In the genomic region with DNA sequence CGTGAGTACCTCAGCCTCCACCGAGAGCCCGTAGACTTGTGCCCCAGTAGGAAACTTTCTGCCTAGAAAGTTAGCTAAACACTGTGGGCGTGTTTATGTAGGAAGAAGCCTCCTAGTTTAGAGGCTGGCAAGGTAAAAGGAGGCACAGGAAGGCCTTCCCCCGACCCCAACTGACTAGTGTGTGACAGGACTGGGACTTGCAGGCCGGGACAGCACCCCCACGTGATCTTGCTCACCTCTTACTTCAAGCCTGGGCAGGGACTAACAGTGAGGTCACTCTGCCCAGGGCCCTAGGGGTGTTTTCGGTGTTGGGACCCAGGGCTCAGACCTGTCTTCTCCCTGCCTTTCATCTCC, we compare ENCODE assay signal across 1 cellular context.
TF ChIP-seq lines count a peak whose summit lies in the region.

No MANE protein-coding gene starts in this region.

TF ChIP-seq in K562, 482 proteins besides CTCF, POLR2A, EP300 and RAD21 (continued from another document):
- TF ChIP-seq, protein P1, sequence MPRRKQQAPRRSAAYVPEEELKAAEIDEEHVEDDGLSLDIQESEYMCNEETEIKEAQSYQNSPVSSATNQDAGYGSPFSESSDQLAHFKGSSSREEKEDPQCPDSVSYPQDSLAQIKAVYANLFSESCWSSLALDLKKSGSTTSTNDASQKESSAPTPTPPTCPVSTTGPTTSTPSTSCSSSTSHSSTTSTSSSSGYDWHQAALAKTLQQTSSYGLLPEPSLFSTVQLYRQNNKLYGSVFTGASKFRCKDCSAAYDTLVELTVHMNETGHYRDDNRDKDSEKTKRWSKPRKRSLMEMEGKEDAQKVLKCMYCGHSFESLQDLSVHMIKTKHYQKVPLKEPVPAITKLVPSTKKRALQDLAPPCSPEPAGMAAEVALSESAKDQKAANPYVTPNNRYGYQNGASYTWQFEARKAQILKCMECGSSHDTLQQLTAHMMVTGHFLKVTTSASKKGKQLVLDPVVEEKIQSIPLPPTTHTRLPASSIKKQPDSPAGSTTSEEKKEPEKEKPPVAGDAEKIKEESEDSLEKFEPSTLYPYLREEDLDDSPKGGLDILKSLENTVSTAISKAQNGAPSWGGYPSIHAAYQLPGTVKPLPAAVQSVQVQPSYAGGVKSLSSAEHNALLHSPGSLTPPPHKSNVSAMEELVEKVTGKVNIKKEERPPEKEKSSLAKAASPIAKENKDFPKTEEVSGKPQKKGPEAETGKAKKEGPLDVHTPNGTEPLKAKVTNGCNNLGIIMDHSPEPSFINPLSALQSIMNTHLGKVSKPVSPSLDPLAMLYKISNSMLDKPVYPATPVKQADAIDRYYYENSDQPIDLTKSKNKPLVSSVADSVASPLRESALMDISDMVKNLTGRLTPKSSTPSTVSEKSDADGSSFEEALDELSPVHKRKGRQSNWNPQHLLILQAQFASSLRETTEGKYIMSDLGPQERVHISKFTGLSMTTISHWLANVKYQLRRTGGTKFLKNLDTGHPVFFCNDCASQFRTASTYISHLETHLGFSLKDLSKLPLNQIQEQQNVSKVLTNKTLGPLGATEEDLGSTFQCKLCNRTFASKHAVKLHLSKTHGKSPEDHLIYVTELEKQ (CRISPR knock-in tag; IDR thresholded peaks at IDR 0.05): no peak
- TF ChIP-seq, protein P2, sequence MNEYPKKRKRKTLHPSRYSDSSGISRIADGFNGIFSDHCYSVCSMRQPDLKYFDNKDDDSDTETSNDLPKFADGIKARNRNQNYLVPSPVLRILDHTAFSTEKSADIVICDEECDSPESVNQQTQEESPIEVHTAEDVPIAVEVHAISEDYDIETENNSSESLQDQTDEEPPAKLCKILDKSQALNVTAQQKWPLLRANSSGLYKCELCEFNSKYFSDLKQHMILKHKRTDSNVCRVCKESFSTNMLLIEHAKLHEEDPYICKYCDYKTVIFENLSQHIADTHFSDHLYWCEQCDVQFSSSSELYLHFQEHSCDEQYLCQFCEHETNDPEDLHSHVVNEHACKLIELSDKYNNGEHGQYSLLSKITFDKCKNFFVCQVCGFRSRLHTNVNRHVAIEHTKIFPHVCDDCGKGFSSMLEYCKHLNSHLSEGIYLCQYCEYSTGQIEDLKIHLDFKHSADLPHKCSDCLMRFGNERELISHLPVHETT (CRISPR knock-in tag; conservative IDR thresholded peaks at IDR 0.05 in 1 of 2, IDR thresholded peaks at IDR 0.05 in 1 of 2): no peak
- TF ChIP-seq ZNF79 (CRISPR knock-in tag; IDR thresholded peaks at IDR 0.05; ENCODE audit: low read depth): no peak
